ENCODE assay signal across 11 cellular contexts in the genomic region with DNA sequence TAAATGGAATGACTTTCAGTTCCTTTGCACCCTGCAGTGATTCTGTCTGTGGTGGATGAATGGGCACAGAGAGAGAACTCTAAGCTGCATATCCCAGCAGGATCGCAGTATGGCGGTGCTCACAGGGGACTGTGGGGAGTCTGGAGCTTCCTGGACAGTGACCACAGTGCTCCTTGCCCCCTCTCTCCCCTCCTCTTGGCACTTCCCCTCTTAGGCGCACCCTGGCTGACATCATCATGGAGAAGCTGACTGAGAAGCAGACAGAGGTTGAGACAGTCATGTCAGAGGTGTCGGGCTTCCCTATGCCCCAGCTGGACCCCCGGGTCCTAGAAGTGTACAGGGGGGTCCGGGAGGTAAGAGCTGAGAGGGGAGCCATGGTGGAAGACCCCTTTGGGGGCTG.
"Had no signal": no experiment of that assay in that cellular context is flagged by ENCODE, and none has a peak within 500 bp of the region (broad histone marks: within the 10 kb centered on the region; RNA-seq: fewer than 3 reads in every experiment).

No MANE protein-coding gene starts in this region.

- H3K27ac ChIP-seq: tibial nerve had no signal

- H3K9me3 Mint-ChIP-seq: dendritic cell treated with granulocyte-macrophage colony-stimulating factor and Interleukin-4, amounts not matched to agents 40 ng/mL and 50 ng/mL, for 4 days; stimulated activated naive B cell treated with anti-CD40 and anti-IgM and Interleukin-4, amounts not matched to agents 10 μg/mL and 1 μg/mL and 100 μg/mL, for 72 hours had no signal

- H3K4me3 ChIP-seq: tibial nerve had no signal

- H3K27ac Mint-ChIP-seq: dendritic cell treated with granulocyte-macrophage colony-stimulating factor and Interleukin-4, amounts not matched to agents 40 ng/mL and 50 ng/mL, for 4 days; stimulated activated naive B cell treated with anti-CD40 and anti-IgM and Interleukin-4, amounts not matched to agents 10 μg/mL and 1 μg/mL and 100 μg/mL, for 72 hours had no signal

- H3K27me3 ChIP-seq: tibial nerve had no signal

- H3K9me3 ChIP-seq: tibial nerve had no signal

- ATAC-seq: stimulated activated naive B cell treated with anti-CD40 and anti-IgM and Interleukin-4, amounts not matched to agents 10 μg/mL and 1 μg/mL and 100 μg/mL, for 72 hours had no signal

- H3K27me3 Mint-ChIP-seq: dendritic cell treated with granulocyte-macrophage colony-stimulating factor and Interleukin-4, amounts not matched to agents 40 ng/mL and 50 ng/mL, for 4 days; stimulated activated naive B cell treated with anti-CD40 and anti-IgM and Interleukin-4, amounts not matched to agents 10 μg/mL and 1 μg/mL and 100 μg/mL, for 72 hours had no signal

- DNase-seq: activated CD4-positive, alpha-beta T cell treated with anti-CD3 and anti-CD28 coated beads, Interleukin-2, amount 50 U/mL, for 1 hour; activated gamma-delta T cell; activated T-cell treated with anti-CD3 and anti-CD28 coated beads, Interleukin-2, amount 50 U/mL, for 48 hours; aorta; effector memory CD4-positive, alpha-beta T cell; foreskin melanocyte; stimulated activated CD4-positive, alpha-beta T cell treated with anti-CD3 and anti-CD28 coated beads, Interleukin-2, amount 100 ng/mL, for 48 hours; stimulated activated naive B cell treated with anti-CD40 and anti-IgM and Interleukin-4, amounts not matched to agents 10 μg/mL and 1 μg/mL and 100 μg/mL, for 72 hours; substantia nigra had no signal

- H3K4me3 Mint-ChIP-seq: dendritic cell treated with granulocyte-macrophage colony-stimulating factor and Interleukin-4, amounts not matched to agents 40 ng/mL and 50 ng/mL, for 4 days; stimulated activated naive B cell treated with anti-CD40 and anti-IgM and Interleukin-4, amounts not matched to agents 10 μg/mL and 1 μg/mL and 100 μg/mL, for 72 hours had no signal
